17 cellular contexts compared by ENCODE assay signal in the genomic region with DNA sequence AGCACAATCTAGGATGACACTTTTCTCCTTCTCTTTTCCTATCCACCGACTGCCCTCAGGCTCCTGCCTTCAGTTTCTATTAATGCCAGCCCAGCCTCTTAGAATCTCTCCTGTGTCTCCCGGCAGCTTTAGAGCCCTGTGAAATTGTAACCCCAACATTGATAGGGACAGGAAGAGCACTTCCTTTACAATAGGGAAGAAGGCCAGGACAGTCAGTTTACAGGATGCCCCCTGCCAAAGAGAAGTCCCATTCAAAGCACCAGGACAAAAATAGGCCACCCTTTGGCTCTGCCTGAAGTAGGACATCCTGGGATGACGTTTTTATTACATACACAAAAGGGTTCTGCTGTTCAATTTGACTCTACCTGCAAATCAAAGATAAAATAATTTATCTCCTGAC.
"Had no signal": no experiment of that assay in that cellular context is flagged by ENCODE, and none has a peak within 500 bp of the region (broad histone marks: within the 10 kb centered on the region; RNA-seq: fewer than 3 reads in every experiment).

No MANE protein-coding gene starts in this region.

- H3K4me3 ChIP-seq: adrenal gland, cardiac muscle cell, esophagus squamous epithelium, left lung, pancreas, suprapubic skin had no signal

- ATAC-seq: activated CD4-positive, alpha-beta T cell treated with anti-CD3 and anti-CD28 coated beads for 36 hours; left lung; pancreas had no signal

- H3K9me3 ChIP-seq: adrenal gland, esophagus squamous epithelium, left lung, pancreas, suprapubic skin had no signal

- H3K27me3 ChIP-seq: adrenal gland, cardiac muscle cell, esophagus squamous epithelium, left lung, pancreas, suprapubic skin had no signal

- FAIRE-seq: colon had no signal

- DNase-seq: activated CD4-positive, alpha-beta memory T cell treated with anti-CD3 and anti-CD28 coated beads, Interleukin-2, amount 10 ng/mL, durations not matched to agents 7 days and 5 days; activated CD4-positive, alpha-beta T cell treated with anti-CD3 and anti-CD28 coated beads for 36 hours; activated naive CD4-positive, alpha-beta T cell treated with anti-CD3 and anti-CD28 coated beads, Interleukin-2, amount 50 U/mL, for 16 hours; activated T-cell treated with anti-CD3 and anti-CD28 coated beads, Interleukin-2, amount 50 U/mL, for 24 hours; esophagus squamous epithelium; foreskin fibroblast; islet precursor cell; left lung; pancreas; SHP77 treated with DMSO at 0.1 percent for 48 hours; stimulated activated CD4-positive, alpha-beta T cell treated with anti-CD3 and anti-CD28 coated beads, Interleukin-2, amount 100 ng/mL, for 48 hours; stimulated activated naive CD4-positive, alpha-beta T cell treated with Interleukin-2 at 50 U/mL for 16 hours; WERI-Rb-1 had no signal

- H3K4me1 ChIP-seq: adrenal gland, esophagus squamous epithelium, left lung, pancreas had no signal

- H3K27ac ChIP-seq: adrenal gland, cardiac muscle cell, esophagus squamous epithelium, left lung, pancreas, suprapubic skin, WERI-Rb-1 had no signal

- H3K36me3 ChIP-seq: adrenal gland, cardiac muscle cell, esophagus squamous epithelium, left lung, pancreas, suprapubic skin, WERI-Rb-1 had no signal
